In genomic region chr7:152858761-152859160, GRCh38 we compare ENCODE assay signal across 25 cellular contexts.
"Had no signal": no experiment of that assay in that cellular context is flagged by ENCODE, and none has a peak within 500 bp of the region (broad histone marks: within the 10 kb centered on the region; RNA-seq: fewer than 3 reads in every experiment).

No MANE protein-coding gene starts in this region.

- H3K27me3 Mint-ChIP-seq: naive B cell, progenitor cell of endocrine pancreas had no signal

- H3K27me3 ChIP-seq: neural progenitor cell, ovary, right atrium auricular region, sigmoid colon, spleen, stomach, testis, thyroid gland, transverse colon, upper lobe of left lung, vagina had no signal

- H3K9ac ChIP-seq: neural progenitor cell had no signal

- H3K9me3 ChIP-seq: left ventricle myocardium inferior, ovary, right atrium auricular region, sigmoid colon, spleen, stomach, testis, thyroid gland, transverse colon, upper lobe of left lung, vagina had no signal

- ATAC-seq: natural killer cell; stimulated activated effector memory CD8-positive, alpha-beta T cell treated with anti-CD3 and anti-CD28 coated beads, Interleukin-12 subunit alpha, Interleukin-12 subunit beta, amount 100 ng/mL, for 72 hours had no signal

- H3K9me3 Mint-ChIP-seq: immature natural killer cell; mesothelial cell of epicardium; naive B cell; natural killer cell; nephron progenitor cell; neural progenitor cell; stimulated activated effector memory CD8-positive, alpha-beta T cell treated with anti-CD3 and anti-CD28 coated beads, Interleukin-12 subunit alpha, Interleukin-12 subunit beta, amount 100 ng/mL, for 72 hours had no signal

- H3K27ac Mint-ChIP-seq: mesothelial cell of epicardium; natural killer cell; nephron progenitor cell; neural progenitor cell; progenitor cell of endocrine pancreas; stimulated activated effector memory CD8-positive, alpha-beta T cell treated with anti-CD3 and anti-CD28 coated beads, Interleukin-12 subunit alpha, Interleukin-12 subunit beta, amount 100 ng/mL, for 72 hours had no signal

- H3K36me3 Mint-ChIP-seq: natural killer cell had no signal

- FAIRE-seq: islet of Langerhans, small intestine had no signal

- H3K27ac ChIP-seq: left ventricle myocardium inferior, neural progenitor cell, ovary, right atrium auricular region, sigmoid colon, spleen, stomach, testis, thyroid gland, transverse colon, upper lobe of left lung, vagina had no signal

- H2AFZ ChIP-seq: neural progenitor cell had no signal

- H3K4me1 ChIP-seq: left ventricle myocardium inferior, neural progenitor cell, right atrium auricular region, sigmoid colon, spleen, stomach, testis, thyroid gland, transverse colon, upper lobe of left lung, vagina had no signal

- H3K4me3 ChIP-seq: left ventricle myocardium inferior, lung, neural progenitor cell, ovary, right atrium auricular region, sigmoid colon, spleen, stomach, testis, thyroid gland, transverse colon, upper lobe of left lung, vagina had no signal

- H3K36me3 ChIP-seq: ovary, right atrium auricular region, thyroid gland, transverse colon had no signal

- H3K4me3 Mint-ChIP-seq: immature natural killer cell; mesothelial cell of epicardium; natural killer cell; nephron progenitor cell; neural progenitor cell; stimulated activated effector memory CD8-positive, alpha-beta T cell treated with anti-CD3 and anti-CD28 coated beads, Interleukin-12 subunit alpha, Interleukin-12 subunit beta, amount 100 ng/mL, for 72 hours had no signal

- H3K4me1 Mint-ChIP-seq: mesothelial cell of epicardium, neural progenitor cell had no signal

- H3K4me2 ChIP-seq: neural progenitor cell had no signal

- DNase-seq: immature natural killer cell; left ventricle myocardium inferior; mesendoderm; naive B cell; natural killer cell; nephron progenitor cell; ovary; sigmoid colon; small intestine; spleen; stimulated activated CD4-positive, alpha-beta T cell treated with anti-CD3 and anti-CD28 coated beads, Interleukin-4, amount 100 ng/mL, for 24 hours; stimulated activated naive CD4-positive, alpha-beta T cell; stomach; testis; thyroid gland; transverse colon; upper lobe of left lung had no signal
